25 cellular contexts compared by ENCODE assay signal in genomic region chr5:117667105-117667504, GRCh38.
DNase-seq lines count a peak whose midpoint lies in the region; ATAC-seq, FAIRE-seq and TF ChIP-seq lines count a peak whose summit lies in the region.
"Had no signal": no experiment of that assay in that cellular context is flagged by ENCODE, and none has a peak within 500 bp of the region (broad histone marks: within the 10 kb centered on the region; RNA-seq: fewer than 3 reads in every experiment).

No MANE protein-coding gene starts in this region.

- H3K27ac ChIP-seq in HUES48 (ENCODE audit: low read depth, low read length) = peak overlapping the region; percentile 51
- no peak overlapping the region for H3K27ac ChIP-seq in H1 (ENCODE audit: low read depth, low read length)
- H3K27ac ChIP-seq in right atrium auricular region = no peak overlapping the region
- H3K27ac ChIP-seq: A549, SJSA1 had no signal

- no peak for TF ChIP-seq EP300 in H1 (IDR thresholded peaks at IDR 0.05; ENCODE audit: borderline replicate concordance in 1 of 2, low read depth in 2 of 2, low read length in 2 of 2)

- POLR2A ChIA-PET in H1 (lab: Charles Lee; ENCODE audit: partially characterized antibody) = no interaction called here

- H4K8ac ChIP-seq in H1 (ENCODE audit: extremely low read depth, insufficient read depth, low read length) = no peak overlapping the region

- H3K4me1 ChIP-seq in HUES48 (ENCODE audit: control insufficient read depth, insufficient read depth, low read length) = peaks cover 21% of the 10 kb centered on the region
- peaks cover 0 to 6% (median under 1%) of the 10 kb centered on the region in 4 experiments; a peak in 2 of 7 replicates for H3K4me1 ChIP-seq in H1 (replicated peaks in 1 of 4; ENCODE audit: control insufficient read depth in 3 of 4, insufficient read depth in 4 of 4, low read length in 3 of 4)
- no peaks in the 10 kb centered on the region for H3K4me1 ChIP-seq in right atrium auricular region
- H3K4me1 ChIP-seq: A549, SJSA1 had no signal

- DNase-seq in H1 (ENCODE audit: low read depth in 1 of 2, low spot score in 2 of 2) = peak in 1 of 2 experiments; percentile 13
- DNase-seq in iPS-NIHi7 (ENCODE audit: extremely low spot score) = peak; percentile 13
- no peak for DNase-seq in right atrium auricular region (ENCODE audit: low spot score)
- DNase-seq in activated naive CD4-positive, alpha-beta T cell treated with anti-CD3 and anti-CD28 coated beads, Interleukin-2, amount 50 U/mL, for 72 hours (ENCODE audit: low spot score in 2 of 2) = no peak
- DNase-seq in cortex of kidney (lab: John Stamatoyannopoulos, UW) = no peak
- DNase-seq: C1 segment of cervical spinal cord; CD4-positive, alpha-beta memory T cell; COR-L47; DMS53; GDM1; KBM-7; NCI-H1105 treated with DMSO at 0.1 percent for 48 hours; NCI-H2029; NCI-H446; NCI-H524 treated with DMSO at 0.1 percent for 48 hours; NCI-H82; NK-92 treated with Interleukin-12 subunit alpha and Interleukin-12 subunit beta, amount 100 ng/mL, for 24 hours; Right ventricle myocardium superior; RPMI8226 had no signal

- no peaks in the 10 kb centered on the region for H3K79me2 ChIP-seq in H1 (ENCODE audit: control insufficient read depth in 1 of 2, insufficient read depth in 2 of 2, low read length in 2 of 2)

- no peaks in the 10 kb centered on the region for H3K9me3 ChIP-seq in HUES48 (ENCODE audit: control insufficient read depth, insufficient read depth, low read length)
- H3K9me3 ChIP-seq in H1 (ENCODE audit: insufficient read depth in 2 of 2, low read depth in 1 of 2, low read length in 1 of 2) = no peaks in the 10 kb centered on the region; a peak in 1 of 4 replicates
- no peaks in the 10 kb centered on the region for H3K9me3 ChIP-seq in right atrium auricular region
- H3K9me3 ChIP-seq: A549 had no signal

- no peak overlapping the region for H2BK12ac ChIP-seq in H1 (ENCODE audit: low read depth, low read length)

- H3K18ac ChIP-seq in H1 (ENCODE audit: extremely low read depth, low read length) = no peak overlapping the region

- 0 out of 2 replicates have a peak overlapping the region, but pooled peaks have one; percentile 30 for H3K4me3 ChIP-seq in HUES48 (ENCODE audit: low read depth, low read length)
- H3K4me3 ChIP-seq in H1 (ENCODE audit: extremely low read depth in 1 of 4, insufficient read depth in 2 of 4, low read depth in 3 of 4, low read length in 4 of 4) = peak overlapping the region in 1 of 4 experiments; percentile 20; a peak in 1 of 8 replicates
- H3K4me3 ChIP-seq in right atrium auricular region = no peak overlapping the region
- H3K4me3 ChIP-seq: A549, GM12878, SJSA1 had no signal

- H4K20me1 ChIP-seq in H1 (replicated peaks in 1 of 2; ENCODE audit: control insufficient read depth in 1 of 2, insufficient read depth in 2 of 2, low read length in 2 of 2) = no peaks in the 10 kb centered on the region

- H2BK5ac ChIP-seq in H1 (ENCODE audit: low read depth, low read length) = no peak overlapping the region

- no peak overlapping the region for H2AK5ac ChIP-seq in H1 (ENCODE audit: low read depth, low read length)

- H3K36me3 ChIP-seq in HUES48 (ENCODE audit: control insufficient read depth, insufficient read depth, low read length) = no peaks in the 10 kb centered on the region
- H3K36me3 ChIP-seq in H1 (ENCODE audit: control insufficient read depth in 2 of 4, insufficient read depth in 4 of 4, low read length in 3 of 4) = no peaks in the 10 kb centered on the region
- no peaks in the 10 kb centered on the region for H3K36me3 ChIP-seq in right atrium auricular region
- H3K36me3 ChIP-seq: SJSA1 had no signal

- H3K23ac ChIP-seq in H1 (ENCODE audit: insufficient read length) = no peak overlapping the region

- H3K27me3 ChIP-seq in HUES48 (ENCODE audit: control insufficient read depth, insufficient read depth, low read length) = no peaks in the 10 kb centered on the region
- H3K27me3 ChIP-seq in H1 (replicated peaks in 1 of 4; ENCODE audit: control insufficient read depth in 3 of 4, extremely low read depth in 1 of 4, insufficient read depth in 3 of 4, low read length in 3 of 4) = no peaks in the 10 kb centered on the region
- no peaks in the 10 kb centered on the region for H3K27me3 ChIP-seq in right atrium auricular region
- H3K27me3 ChIP-seq: SJSA1 had no signal

- WGBS in H1 (ENCODE audit: extremely low coverage in 1 of 2, insufficient coverage in 1 of 2, insufficient read length in 1 of 2, insufficient replicate concordance in 2 of 2, low coverage in 1 of 2, low lambda C conversion rate in 2 of 2, missing lambda C conversion rate in 1 of 2), 2 experiments = 30% methylated on average over 3 of the region's 3 CpGs; no CpG with 5 or more reads in 1 of the 2 experiments

- H3K9me3 Mint-ChIP-seq in activated naive CD4-positive, alpha-beta T cell treated with anti-CD3 and anti-CD28 coated beads, Interleukin-2, amount 50 U/mL, for 72 hours = peaks cover 21 to 30% of the 10 kb centered on the region in 2 donors

- no peak for TF ChIP-seq POLR2A in H1 (IDR thresholded peaks at IDR 0.05; ENCODE audit: control extremely low read depth in 1 of 2, low read depth in 2 of 2, low read length in 2 of 2)

- peak; percentile 36 for FAIRE-seq in H1 (lab: Jason Lieb, UNC)
- FAIRE-seq: GM12878, H54 had no signal

- no peaks in the 10 kb centered on the region for H3K36me3 Mint-ChIP-seq in activated naive CD4-positive, alpha-beta T cell treated with anti-CD3 and anti-CD28 coated beads, Interleukin-2, amount 50 U/mL, for 72 hours
- H3K36me3 Mint-ChIP-seq: CD4-positive, alpha-beta memory T cell had no signal

- no peak overlapping the region for H4K91ac ChIP-seq in H1 (replicated peaks; ENCODE audit: insufficient read length, low read length)

- no peak overlapping the region for H3K27ac Mint-ChIP-seq in activated naive CD4-positive, alpha-beta T cell treated with anti-CD3 and anti-CD28 coated beads, Interleukin-2, amount 50 U/mL, for 72 hours
- H3K27ac Mint-ChIP-seq: CD4-positive, alpha-beta memory T cell had no signal

- H3K56ac ChIP-seq in H1 (replicated peaks; ENCODE audit: insufficient read length, low read depth, low read length) = no peak overlapping the region

- no peak for TF ChIP-seq CTCF in H1 (IDR thresholded peaks at IDR 0.05; ENCODE audit: control extremely low read depth in 1 of 3, insufficient read depth in 1 of 3, low read depth in 1 of 3, low read length in 3 of 3)
- no peak for TF ChIP-seq CTCF in right atrium auricular region (IDR thresholded peaks at IDR 0.05)

- H2BK15ac ChIP-seq in H1 (ENCODE audit: low read length) = no peak overlapping the region

- no peaks in the 10 kb centered on the region for H3K79me1 ChIP-seq in H1 (ENCODE audit: low read depth, low read length)

- peak overlapping the region; percentile 70; the same call in 1 of the 2 replicates for H2AFZ ChIP-seq in H1 (ENCODE audit: low read length)

- CTCF ChIA-PET in H1 (lab: Charles Lee; ENCODE audit: partially characterized antibody) = interaction anchor here (0.9 kb wide), 1 partner anchor 212 kb away, joined by 3 read pairs; no protein-coding TSS in a partner anchor

- H3K23me2 ChIP-seq in H1 (ENCODE audit: low read depth, low read length) = no peaks in the 10 kb centered on the region

- no peak for ATAC-seq in activated naive CD4-positive, alpha-beta T cell treated with anti-CD3 and anti-CD28 coated beads, Interleukin-2, amount 50 U/mL, for 72 hours
- no peak for ATAC-seq in GM21619 (IDR thresholded peaks at IDR 0.05; ENCODE audit: unreplicated experiment)
- ATAC-seq: A549, GM12878 had no signal

- peak overlapping the region; percentile 37 for H4K5ac ChIP-seq in H1 (ENCODE audit: insufficient read length, low read depth, low read length)

- TF ChIP-seq RAD21 in H1 (IDR thresholded peaks at IDR 0.05 in 1 of 2, conservative IDR thresholded peaks at IDR 0.05 in 1 of 2; ENCODE audit: low read depth in 2 of 2, low read length in 2 of 2) = no peak

- peak overlapping the region; percentile 31 to 69 for H3K4me2 ChIP-seq in H1 (ENCODE audit: insufficient read depth in 1 of 2, low read depth in 2 of 2, low read length in 2 of 2)
- H3K4me2 ChIP-seq: A549 had no signal

- no peak overlapping the region for H3K4ac ChIP-seq in H1 (replicated peaks; ENCODE audit: insufficient read length, low read depth, low read length)

- no peak overlapping the region for H2BK20ac ChIP-seq in H1 (ENCODE audit: low read length)

- H3K9ac ChIP-seq in HUES48 (ENCODE audit: low read depth, low read length) = peak overlapping the region; percentile 41
- peak overlapping the region in 1 of 4 experiments; percentile 56; a peak in 2 of 7 replicates for H3K9ac ChIP-seq in H1 (replicated peaks in 1 of 4; ENCODE audit: extremely low read depth in 1 of 4, low read depth in 3 of 4, low read length in 3 of 4)

- no peak overlapping the region for H3K14ac ChIP-seq in H1 (ENCODE audit: insufficient read length)

- H2BK120ac ChIP-seq in H1 (replicated peaks; ENCODE audit: low read depth, low read length) = no peak overlapping the region

TF ChIP-seq in H1, 55 proteins besides CTCF, POLR2A, EP300 and RAD21 (continues in another document):
- TF ChIP-seq CHD2 (IDR thresholded peaks at IDR 0.05; ENCODE audit: low read length) (no peak), RXRA (IDR thresholded peaks at IDR 0.05; ENCODE audit: insufficient read depth, low read depth, low read length) (no peak), CHD1 (IDR thresholded peaks at IDR 0.05; ENCODE audit: low read depth, low read length) (no peak), SRF (IDR thresholded peaks at IDR 0.05; ENCODE audit: low read depth, low read length) (no peak), GABPA (IDR thresholded peaks at IDR 0.05; ENCODE audit: borderline replicate concordance, insufficient read depth, low read length) (no peak), ATF3 (IDR thresholded peaks at IDR 0.05; ENCODE audit: insufficient read depth, low read depth, low read length) (no peak), SIN3A (conservative IDR thresholded peaks at IDR 0.05 in 1 of 2, IDR thresholded peaks at IDR 0.05 in 1 of 2; ENCODE audit: low read depth in 1 of 2, low read length in 2 of 2) (no peak), ZNF274 (IDR thresholded peaks at IDR 0.05; ENCODE audit: borderline replicate concordance, extremely low read depth, low read length) (no peak), TAF7 (optimal IDR thresholded peaks at IDR 0.05; ENCODE audit: borderline replicate concordance, low read depth, low read length) (no peak), CEBPB (IDR thresholded peaks at IDR 0.05; ENCODE audit: low read depth, low read length) (no peak), YY1 (IDR thresholded peaks at IDR 0.05; ENCODE audit: low read depth, low read length) (no peak), HDAC2 (IDR thresholded peaks at IDR 0.05; ENCODE audit: borderline replicate concordance in 1 of 2, low read depth in 2 of 2, low read length in 2 of 2) (no peak), POLR2AphosphoS5 (IDR thresholded peaks at IDR 0.05; ENCODE audit: low read depth, low read length) (no peak), NANOG (IDR thresholded peaks at IDR 0.05; ENCODE audit: insufficient read depth, low read depth, low read length, poor library complexity, severe bottlenecking) (no peak), NRF1 (IDR thresholded peaks at IDR 0.05; ENCODE audit: low read depth, low read length) (no peak)
